ENCODE assay signal across 8 cellular contexts in the genomic region with DNA sequence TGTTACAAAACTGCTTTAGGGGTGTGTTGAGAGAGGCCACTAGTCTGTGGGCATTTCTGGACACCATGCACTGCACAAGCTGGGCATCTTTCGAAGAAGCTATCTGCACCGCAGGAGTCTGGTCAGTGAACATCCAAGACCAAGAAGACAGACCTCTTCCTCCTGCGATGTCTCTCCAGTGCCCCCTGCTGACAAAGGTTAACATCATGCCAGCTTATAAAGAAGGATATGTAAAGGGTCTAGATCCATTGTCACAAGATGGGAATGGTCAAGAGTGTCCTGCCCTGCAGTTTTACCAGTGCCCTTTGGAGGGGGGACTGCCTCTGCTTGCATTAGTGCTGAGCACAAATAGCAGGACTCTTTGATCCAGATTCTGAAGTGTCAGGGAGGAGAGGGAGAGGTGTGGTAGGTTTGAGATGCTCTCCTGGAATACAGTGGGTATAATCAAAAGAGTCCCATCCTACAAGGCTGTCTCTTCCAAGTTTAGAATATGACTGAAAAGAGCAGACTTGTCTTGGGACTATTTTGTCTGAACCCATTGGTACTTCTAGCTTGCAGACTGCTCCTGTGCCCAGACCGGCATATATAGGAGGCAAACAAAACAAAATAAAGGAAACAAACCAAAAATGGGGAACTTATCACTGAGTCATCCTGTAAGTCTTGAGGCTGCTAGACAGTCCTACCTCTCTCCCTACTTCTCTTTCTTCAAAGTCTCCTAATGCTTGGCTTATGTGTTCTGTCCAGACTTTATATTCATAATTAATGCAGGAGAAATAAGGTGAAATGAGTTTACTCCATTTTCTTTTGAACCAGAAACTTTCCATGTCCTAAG.
A peak's percentile ranks its signal among the peaks of the same experiment; 100 is the strongest.
DNase-seq lines count a peak whose midpoint lies in the region; ATAC-seq and TF ChIP-seq lines count a peak whose summit lies in the region.

No MANE protein-coding gene starts in this region.

- peak overlapping the region in 1 of 2 donors; percentile 54 for H3K4me3 Mint-ChIP-seq in CD14-positive monocyte
- H3K4me3 Mint-ChIP-seq in naive thymus-derived CD4-positive, alpha-beta T cell = no peak overlapping the region

- no peak overlapping the region for H3K4me3 ChIP-seq in KMS-11 (IDR thresholded peaks at IDR 0.05; ENCODE audit: insufficient read depth, low read depth, low read length)
- H3K4me3 ChIP-seq in naive thymus-derived CD4-positive, alpha-beta T cell (ENCODE audit: low read length) = no peak overlapping the region

- no peaks in the 10 kb centered on the region for H4K20me1 ChIP-seq in KMS-11 (ENCODE audit: insufficient read depth)

- TF ChIP-seq POLR2A in erythroblast (IDR thresholded peaks at IDR 0.05; ENCODE audit: low read length) = no peak

- H3K27ac ChIP-seq in KMS-11 = no peak overlapping the region
- H3K27ac ChIP-seq in naive thymus-derived CD4-positive, alpha-beta T cell (ENCODE audit: low read depth, low read length) = no peak overlapping the region

- peak overlapping the region in 5 of 7 donors; percentile 4 to 69 (median 41) for H3K27ac Mint-ChIP-seq in CD14-positive monocyte
- no peak overlapping the region for H3K27ac Mint-ChIP-seq in naive thymus-derived CD4-positive, alpha-beta T cell

- H3K4me1 Mint-ChIP-seq in CD14-positive monocyte = peaks cover 11% of the 10 kb centered on the region
- no peaks in the 10 kb centered on the region for H3K4me1 Mint-ChIP-seq in naive thymus-derived CD4-positive, alpha-beta T cell

- no peaks in the 10 kb centered on the region for H3K79me2 ChIP-seq in KMS-11 (ENCODE audit: insufficient read depth, low read depth)

- POLR2A ChIA-PET in naive thymus-derived CD4-positive, alpha-beta T cell (lab: Charles Lee) = no interaction called here

- ATAC-seq in GM18909 (IDR thresholded peaks at IDR 0.05; ENCODE audit: poor library complexity, unreplicated experiment) = peak; percentile 64
- ATAC-seq in naive thymus-derived CD4-positive, alpha-beta T cell = peak; percentile 81

- no peak for TF ChIP-seq CTCF in CD14-positive monocyte (IDR thresholded peaks at IDR 0.05)
- peak; percentile 41; the same call in 1 of the 2 replicates for TF ChIP-seq CTCF in KMS-11 (conservative IDR thresholded peaks at IDR 0.05; ENCODE audit: low read depth, low read length)

- H3K9me3 ChIP-seq in naive thymus-derived CD4-positive, alpha-beta T cell (ENCODE audit: control insufficient read depth in 2 of 3, low read length in 3 of 3) = no peaks in the 10 kb centered on the region

- H3K9ac ChIP-seq in KMS-11 = no peak overlapping the region

- CTCF ChIA-PET in naive thymus-derived CD4-positive, alpha-beta T cell (lab: Charles Lee) = no interaction called here

- H3K27me3 Mint-ChIP-seq in CD14-positive monocyte (ENCODE audit: low read depth in 3 of 3) = peaks cover 0 to 3% (median 0%) of the 10 kb centered on the region in 3 donors
- H3K27me3 Mint-ChIP-seq in naive thymus-derived CD4-positive, alpha-beta T cell = no peaks in the 10 kb centered on the region

- intact Hi-C loops in CD14-positive monocyte (cut with micrococcal nuclease) = no loop called here
- intact Hi-C loops in naive thymus-derived CD4-positive, alpha-beta T cell (cut with micrococcal nuclease) = no loop called here

- H2AFZ ChIP-seq in KMS-11 (ENCODE audit: low read depth) = no peak overlapping the region

- H3K36me3 ChIP-seq in KMS-11 (ENCODE audit: insufficient read depth) = no peaks in the 10 kb centered on the region
- no peaks in the 10 kb centered on the region for H3K36me3 ChIP-seq in naive thymus-derived CD4-positive, alpha-beta T cell (ENCODE audit: control insufficient read depth in 2 of 3, insufficient read depth in 3 of 3, low read length in 3 of 3)

- H3K4me2 ChIP-seq in KMS-11 = no peak overlapping the region

- H3K36me3 Mint-ChIP-seq in CD14-positive monocyte = no peaks in the 10 kb centered on the region
- no peaks in the 10 kb centered on the region for H3K36me3 Mint-ChIP-seq in naive thymus-derived CD4-positive, alpha-beta T cell

- DNase-seq in CD14-positive monocyte (ENCODE audit: low spot score) = no peak
- peak; percentile 46 for DNase-seq in SHP77 treated with DMSO at 0.1 percent for 48 hours (lab: John Stamatoyannopoulos, UW)
- DNase-seq in erythroblast (lab: John Stamatoyannopoulos, UW) = peak; percentile 31 to 56
- no peak for DNase-seq in naive thymus-derived CD4-positive, alpha-beta T cell
- no peak for DNase-seq in DMS79 treated with DMSO at 0.1 percent for 48 hours (lab: John Stamatoyannopoulos, UW)
- no peak for DNase-seq in activated gamma-delta T cell (lab: John Stamatoyannopoulos, UW)

- H3K27me3 ChIP-seq in KMS-11 (ENCODE audit: insufficient read depth, low read depth) = no peaks in the 10 kb centered on the region
- H3K27me3 ChIP-seq in naive thymus-derived CD4-positive, alpha-beta T cell (ENCODE audit: control insufficient read depth in 2 of 2, insufficient read depth in 2 of 2, low read length in 2 of 2) = no peaks in the 10 kb centered on the region

- no peaks in the 10 kb centered on the region for H3K4me1 ChIP-seq in KMS-11 (ENCODE audit: low read depth, poor library complexity, severe bottlenecking)
- no peaks in the 10 kb centered on the region for H3K4me1 ChIP-seq in naive thymus-derived CD4-positive, alpha-beta T cell (ENCODE audit: control insufficient read depth in 2 of 2, insufficient read depth in 2 of 2, low read length in 2 of 2)

- no peaks in the 10 kb centered on the region for H3K9me3 Mint-ChIP-seq in CD14-positive monocyte
- H3K9me3 Mint-ChIP-seq in naive thymus-derived CD4-positive, alpha-beta T cell = peaks cover 0 to 14% (median 0%) of the 10 kb centered on the region in 11 donors

Comparison
In these comparisons a context has a peak if more than half of its experiments do, and no peak if none do; other contexts are left out.
1. DNase-seq: peak in SHP77 treated with DMSO at 0.1 percent for 48 hours (single experiment) and erythroblast (2 of 2); none in CD14-positive monocyte (single experiment), naive thymus-derived CD4-positive, alpha-beta T cell (0 of 9), DMS79 treated with DMSO at 0.1 percent for 48 hours (single experiment) and activated gamma-delta T cell (single experiment).
2. H3K27ac Mint-ChIP-seq: peak in CD14-positive monocyte (5 of 7); none in naive thymus-derived CD4-positive, alpha-beta T cell (0 of 9).